ENCODE assay signal across 1 cellular context in the genomic region with DNA sequence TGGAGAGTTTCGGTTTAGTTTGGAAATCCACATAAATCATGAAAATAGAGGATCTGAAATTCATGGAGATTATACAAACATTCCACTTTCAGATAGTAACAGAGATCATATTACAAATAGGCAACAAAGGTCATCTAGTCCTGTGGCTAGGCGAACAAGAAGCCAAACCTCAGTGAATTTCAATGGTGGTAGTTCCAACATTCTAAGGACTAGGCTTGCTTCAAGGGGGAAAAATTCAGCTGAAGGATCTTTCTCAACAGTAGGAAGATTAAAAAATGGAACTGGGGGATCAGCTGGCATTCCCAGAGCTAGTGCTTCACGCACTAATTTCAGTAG.
TF ChIP-seq lines count a peak whose summit lies in the region.

No MANE protein-coding gene starts in this region.

TF ChIP-seq in HepG2, 621 proteins besides CTCF, POLR2A, EP300 and RAD21 (continued from another document):
- TF ChIP-seq, protein P1, sequence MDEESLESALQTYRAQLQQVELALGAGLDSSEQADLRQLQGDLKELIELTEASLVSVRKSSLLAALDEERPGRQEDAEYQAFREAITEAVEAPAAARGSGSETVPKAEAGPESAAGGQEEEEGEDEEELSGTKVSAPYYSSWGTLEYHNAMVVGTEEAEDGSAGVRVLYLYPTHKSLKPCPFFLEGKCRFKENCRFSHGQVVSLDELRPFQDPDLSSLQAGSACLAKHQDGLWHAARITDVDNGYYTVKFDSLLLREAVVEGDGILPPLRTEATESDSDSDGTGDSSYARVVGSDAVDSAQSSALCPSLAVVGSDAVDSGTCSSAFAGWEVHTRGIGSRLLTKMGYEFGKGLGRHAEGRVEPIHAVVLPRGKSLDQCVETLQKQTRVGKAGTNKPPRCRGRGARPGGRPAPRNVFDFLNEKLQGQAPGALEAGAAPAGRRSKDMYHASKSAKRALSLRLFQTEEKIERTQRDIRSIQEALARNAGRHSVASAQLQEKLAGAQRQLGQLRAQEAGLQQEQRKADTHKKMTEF (CRISPR knock-in tag; IDR thresholded peaks at IDR 0.05), result 0 out of 2 replicates have a peak, but pooled peaks have one; percentile 21
- TF ChIP-seq ZNF644 (CRISPR knock-in tag; IDR thresholded peaks at IDR 0.05; ENCODE audit: low read depth) (peak; percentile 57; the same call in 1 of the 2 replicates), FLYWCH1 (CRISPR knock-in tag; IDR thresholded peaks at IDR 0.05) (no peak), HNF4A (CRISPR knock-in tag; IDR thresholded peaks at IDR 0.05) (0 out of 2 replicates have a peak, but pooled peaks have one; percentile 36), SIX1 (CRISPR knock-in tag; IDR thresholded peaks at IDR 0.05; ENCODE audit: borderline replicate concordance) (peak; percentile 94), SIX4 (CRISPR knock-in tag; IDR thresholded peaks at IDR 0.05) (peak; percentile 86), ZNF83 (CRISPR knock-in tag; IDR thresholded peaks at IDR 0.05; ENCODE audit: borderline replicate concordance) (no peak)
- TF ChIP-seq, protein P2, sequence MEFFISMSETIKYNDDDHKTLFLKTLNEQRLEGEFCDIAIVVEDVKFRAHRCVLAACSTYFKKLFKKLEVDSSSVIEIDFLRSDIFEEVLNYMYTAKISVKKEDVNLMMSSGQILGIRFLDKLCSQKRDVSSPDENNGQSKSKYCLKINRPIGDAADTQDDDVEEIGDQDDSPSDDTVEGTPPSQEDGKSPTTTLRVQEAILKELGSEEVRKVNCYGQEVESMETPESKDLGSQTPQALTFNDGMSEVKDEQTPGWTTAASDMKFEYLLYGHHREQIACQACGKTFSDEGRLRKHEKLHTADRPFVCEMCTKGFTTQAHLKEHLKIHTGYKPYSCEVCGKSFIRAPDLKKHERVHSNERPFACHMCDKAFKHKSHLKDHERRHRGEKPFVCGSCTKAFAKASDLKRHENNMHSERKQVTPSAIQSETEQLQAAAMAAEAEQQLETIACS (CRISPR knock-in tag; IDR thresholded peaks at IDR 0.05), result no peak
